31 cellular contexts compared by ENCODE assay signal in genomic region chr16:68255712-68256111, GRCh38. TPM values are rescaled to one million over a fixed set of nuclear protein-coding genes. Genes with fewer than 3 reads are reported as not detected.
"Had no signal": no experiment of that assay in that cellular context is flagged by ENCODE, and none has a peak within 500 bp of the region (broad histone marks: within the 10 kb centered on the region; RNA-seq: fewer than 3 reads in every experiment).

No MANE protein-coding gene starts in this region.

- H3K4me3 ChIP-seq: ascending aorta, cardiac muscle cell, coronary artery, gastroesophageal sphincter, left lung, pancreas, right lobe of liver, skin epidermis had no signal

- H3K36me3 ChIP-seq: cardiac muscle cell, pancreas had no signal

- H3K27ac ChIP-seq: cardiac muscle cell, coronary artery, gastroesophageal sphincter, left lung, pancreas, right lobe of liver, skin epidermis, VCaP had no signal

- DNase-seq: activated CD4-positive, alpha-beta memory T cell treated with anti-CD3 and anti-CD28 coated beads for 36 hours; activated CD4-positive, alpha-beta T cell treated with anti-CD3 and anti-CD28 coated beads for 48 hours; activated CD8-positive, alpha-beta memory T cell treated with anti-CD3 and anti-CD28 coated beads, Interleukin-2, amount 50 U/mL, for 4 hours; activated effector memory CD4-positive, alpha-beta T cell treated with anti-CD3 and anti-CD28 coated beads, Interleukin-2, amount 50 U/mL, for 16 hours; activated naive CD4-positive, alpha-beta T cell treated with anti-CD3 and anti-CD28 coated beads, Interleukin-2, amount 10 ng/mL, durations not matched to agents 7 days and 5 days; activated naive CD8-positive, alpha-beta T cell treated with anti-CD3 and anti-CD28 coated beads, Interleukin-2, amount 10 ng/mL, durations not matched to agents 7 days and 5 days; activated T-cell treated with anti-CD3 and anti-CD28 coated beads, Interleukin-2, amount 50 U/mL, for 1 hour; effector memory CD8-positive, alpha-beta T cell; erythroblast; head of caudate nucleus; kidney glomerular epithelial cell; left lung; naive B cell; nephron progenitor cell; right lobe of liver; stimulated activated CD4-positive, alpha-beta T cell treated with anti-CD3 and anti-CD28 coated beads, Interleukin-12 subunit alpha, Interleukin-12 subunit beta, amount 100 ng/mL, for 4 hours; stimulated activated CD4-positive, alpha-beta T cell treated with anti-CD3 and anti-CD28 coated beads, Interleukin-4, amount 100 ng/mL, for 4 hours; stimulated activated CD8-positive, alpha-beta memory T cell treated with anti-CD3 and anti-CD28 coated beads, Interleukin-4, amount 100 ng/mL, for 48 hours; stimulated activated naive B cell treated with anti-CD40 and anti-IgM and Interleukin-4, amounts not matched to agents 10 μg/mL and 1 μg/mL and 100 μg/mL, for 72 hours; SW 1271; T-helper 9 cell; trophoblast cell had no signal

- H3K27me3 ChIP-seq: ascending aorta, cardiac muscle cell, gastroesophageal sphincter, left lung, pancreas, right lobe of liver had no signal

- H3K4me1 ChIP-seq: pancreas, right lobe of liver had no signal

- H3K9me3 ChIP-seq: ascending aorta, gastroesophageal sphincter, left lung, pancreas, right lobe of liver had no signal

RNA-seq across cellular contexts. Expression of gene ESRP2, which starts 19.8 kb away (rescaled TPM):
- total RNA-seq: ascending aorta, cerebellum, temporal lobe had no signal
